In genomic region chr12:24948816-24949722, GRCh38 we compare ENCODE assay signal across 1 cellular context.
TF ChIP-seq lines count a peak whose summit lies in the region.

TSS of gene BCAT1 (minus strand) at chr12:24949101. CDS start at chr12:24948932, 169 bp downstream.

TF ChIP-seq in WTC11, 78 proteins besides CTCF, POLR2A, EP300 and RAD21 (continued from another document):
- TF ChIP-seq AFF4 (CRISPR knock-in tag; IDR thresholded peaks at IDR 0.05; ENCODE audit: borderline replicate concordance) (0 out of 2 replicates have a peak, but pooled peaks have one; percentile 26), ETV6 (CRISPR knock-in tag; IDR thresholded peaks at IDR 0.05) (peak; percentile 65), FOXK1 (CRISPR knock-in tag; IDR thresholded peaks at IDR 0.05) (peak; percentile 67; the same call in 1 of the 2 replicates), FOXP4 (CRISPR knock-in tag; IDR thresholded peaks at IDR 0.05) (peak; percentile 47; the same call in 1 of the 2 replicates), ZNF396 (CRISPR knock-in tag; IDR thresholded peaks at IDR 0.05; ENCODE audit: borderline replicate concordance) (no peak), ZBTB43 (CRISPR knock-in tag; IDR thresholded peaks at IDR 0.05) (peak; percentile 83; the same call in 1 of the 2 replicates), ZNF512 (CRISPR knock-in tag; IDR thresholded peaks at IDR 0.05; ENCODE audit: borderline replicate concordance) (0 out of 2 replicates have a peak, but pooled peaks have one; percentile 17), ATF3 (CRISPR knock-in tag; conservative IDR thresholded peaks at IDR 0.05) (peak; percentile 91), SP1 (CRISPR knock-in tag; conservative IDR thresholded peaks at IDR 0.05) (peak; percentile 55)
TF ChIP-seq in WTC11: peak in this region for 19.
